In genomic region chr1:117632269-117633067, GRCh38 we compare ENCODE assay signal across 10 cellular contexts. TPM values are rescaled to one million over a fixed set of nuclear protein-coding genes. Genes with fewer than 3 reads are reported as not detected.
DNase-seq lines count a peak whose midpoint lies in the region; ATAC-seq, FAIRE-seq and TF ChIP-seq lines count a peak whose summit lies in the region.
"Had no signal": no experiment of that assay in that cellular context is flagged by ENCODE, and none has a peak within 500 bp of the region (broad histone marks: within the 10 kb centered on the region; RNA-seq: fewer than 3 reads in every experiment).

No MANE protein-coding gene starts in this region.

- H3K4me1 ChIP-seq in BLaER1, result peaks cover 35% of the 10 kb centered on the region

- DNase-seq in GM19239 (ENCODE audit: insufficient read length, low spot score) (no peak), NCI-H187 (lab: John Stamatoyannopoulos, UW) (peak; percentile 77 to 93), iPS-NIHi11 (ENCODE audit: low spot score) (peak; percentile 24), NCI-H2227 (lab: John Stamatoyannopoulos, UW; ENCODE audit: unreplicated experiment) (no peak), retina (no peak), Calu3 (no peak)
- DNase-seq: activated CD4-positive, CD25-positive, alpha-beta regulatory T cell treated with anti-CD3 and anti-CD28 coated beads, Interleukin-2, amount 50 U/mL, for 72 hours; CD4-positive, alpha-beta memory T cell had no signal

- peak; percentile 11 for FAIRE-seq in GM19239 (lab: Jason Lieb, UNC)

- CTCF ChIA-PET in Calu3 (lab: Charles Lee), result no interaction called here

- intact Hi-C loops in Calu3 (cut with micrococcal nuclease; ENCODE audit: unreplicated experiment), result no loop called here

- no peaks in the 10 kb centered on the region for H3K4me1 Mint-ChIP-seq in Calu3 (ENCODE audit: low read depth, unreplicated experiment)

- no peaks in the 10 kb centered on the region for H3K36me3 Mint-ChIP-seq in Calu3 (ENCODE audit: insufficient read depth, unreplicated experiment)

- no peak for TF ChIP-seq CTCF in Calu3 (IDR thresholded peaks at IDR 0.05; ENCODE audit: unreplicated experiment)

- no peak overlapping the region for H3K27ac ChIP-seq in BLaER1

- no peak for ATAC-seq in GM21576 (IDR thresholded peaks at IDR 0.05; ENCODE audit: unreplicated experiment)

- H3K36me3 ChIP-seq in BLaER1, result no peaks in the 10 kb centered on the region

- H3K27ac Mint-ChIP-seq in Calu3 (ENCODE audit: unreplicated experiment), result no peak overlapping the region

- no peak overlapping the region for H3K9ac ChIP-seq in BLaER1

- H3K27me3 Mint-ChIP-seq in Calu3 (ENCODE audit: unreplicated experiment), result peaks cover 52% of the 10 kb centered on the region
- H3K27me3 Mint-ChIP-seq: CD4-positive, alpha-beta memory T cell had no signal

- BruUV-seq in Calu3 (replicated peaks; lab: Mats Ljungman, UMichigan), result no TSS peak

- H3K4me3 Mint-ChIP-seq in Calu3 (ENCODE audit: low read depth, unreplicated experiment), result no peak overlapping the region

- no peaks in the 10 kb centered on the region for H3K9me3 Mint-ChIP-seq in Calu3 (ENCODE audit: low read depth, unreplicated experiment)
- H3K9me3 Mint-ChIP-seq: CD4-positive, alpha-beta memory T cell had no signal

- H3K9me3 ChIP-seq in BLaER1, result no peaks in the 10 kb centered on the region

- H3K27me3 ChIP-seq in BLaER1, result no peaks in the 10 kb centered on the region

- no peak overlapping the region for H3K4me3 ChIP-seq in BLaER1

- no peaks in the 10 kb centered on the region for H4K20me1 ChIP-seq in BLaER1

- H3K4me2 ChIP-seq in BLaER1, result peak overlapping the region; percentile 9; the same call in 1 of the 2 replicates

RNA-seq across cellular contexts. Expression of gene TENT5C, which starts 26.6 kb away (rescaled TPM):
- 0.28 and 0.44 TPM in 2 replicates for total RNA-seq in Calu3 (2022)

Comparison
In these comparisons a context has a peak if more than half of its experiments do, and no peak if none do; other contexts are left out.
1. DNase-seq: peak in NCI-H187 (2 of 2) and iPS-NIHi11 (single experiment); none in GM19239 (single experiment), NCI-H2227 (single experiment), retina (single experiment) and Calu3 (single experiment).